In the genomic region with DNA sequence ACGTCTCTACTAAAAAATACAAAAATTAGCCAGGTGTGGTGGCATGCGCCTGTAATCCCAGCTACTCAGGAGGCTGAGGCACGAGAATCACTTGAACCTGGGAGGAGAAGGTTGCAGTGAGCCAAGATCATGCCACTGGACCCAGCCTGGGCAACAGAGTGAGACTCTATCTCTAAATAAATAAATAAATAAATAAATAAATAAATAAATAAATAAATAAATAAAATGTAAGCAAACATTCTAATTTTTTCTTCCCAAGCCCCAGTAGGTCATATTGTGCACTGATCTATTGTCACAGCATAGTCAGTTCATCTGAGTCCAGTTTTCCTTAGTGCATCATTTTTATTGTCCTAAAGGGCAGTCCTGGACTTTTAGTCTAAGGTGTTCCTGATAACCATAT, we compare ENCODE assay signal across 1 cellular context. TPM values are rescaled to one million over a fixed set of nuclear protein-coding genes. Genes with fewer than 3 reads are reported as not detected.
"Had no signal": no experiment of that assay in that cellular context is flagged by ENCODE, and none has a peak within 500 bp of the region (broad histone marks: within the 10 kb centered on the region; RNA-seq: fewer than 3 reads in every experiment).

No MANE protein-coding gene starts in this region.

RNA-seq across cellular contexts. Expression of gene DBX2, which starts 44.5 kb away (rescaled TPM):
- polyA plus RNA-seq: SK-N-SH had no signal
